ENCODE assay signal across 16 cellular contexts in genomic region chr21:17442174-17442573, GRCh38.
"Had no signal": no experiment of that assay in that cellular context is flagged by ENCODE, and none has a peak within 500 bp of the region (broad histone marks: within the 10 kb centered on the region; RNA-seq: fewer than 3 reads in every experiment).

No MANE protein-coding gene starts in this region.

- H3K27ac Mint-ChIP-seq: activated B cell treated with CpG ODN at 0.5 μM for 24 hours; activated CD4-positive, alpha-beta T cell treated with anti-CD3 and anti-CD28 coated beads, Interleukin-2, amount 10 ng/mL, durations not matched to agents 24 days and 14 days; activated CD8-positive, alpha-beta T cell treated with anti-CD3 and anti-CD28 coated beads, Interleukin-2, amount 10 ng/mL, durations not matched to agents 7 days and 5 days; activated naive CD4-positive, alpha-beta T cell treated with anti-CD3 and anti-CD28 coated beads, Interleukin-2, amount 50 U/mL, for 24 hours; naive thymus-derived CD4-positive, alpha-beta T cell had no signal

- H3K4me3 ChIP-seq: right atrium auricular region, thoracic aorta had no signal

- H3K27me3 ChIP-seq: right atrium auricular region had no signal

- H3K9me3 ChIP-seq: right atrium auricular region, thoracic aorta had no signal

- H3K4me3 Mint-ChIP-seq: activated B cell treated with CpG ODN at 0.5 μM for 24 hours; activated CD4-positive, alpha-beta T cell treated with anti-CD3 and anti-CD28 coated beads, Interleukin-2, amount 10 ng/mL, durations not matched to agents 24 days and 14 days; activated CD8-positive, alpha-beta T cell treated with anti-CD3 and anti-CD28 coated beads, Interleukin-2, amount 10 ng/mL, durations not matched to agents 7 days and 5 days; activated naive CD4-positive, alpha-beta T cell treated with anti-CD3 and anti-CD28 coated beads, Interleukin-2, amount 50 U/mL, for 24 hours; naive thymus-derived CD4-positive, alpha-beta T cell had no signal

- H3K27ac ChIP-seq: right atrium auricular region, thoracic aorta had no signal

- H3K36me3 ChIP-seq: right atrium auricular region, thoracic aorta had no signal

- DNase-seq: activated B cell treated with CpG ODN at 0.5 μM for 24 hours; activated CD4-positive, alpha-beta T cell treated with anti-CD3 and anti-CD28 coated beads, Interleukin-2, amount 10 ng/mL, durations not matched to agents 24 days and 14 days; activated CD8-positive, alpha-beta memory T cell treated with anti-CD3 and anti-CD28 coated beads, Interleukin-2, amount 50 U/mL, for 4 hours; activated CD8-positive, alpha-beta T cell treated with anti-CD3 and anti-CD28 coated beads, Interleukin-2, amount 10 ng/mL, durations not matched to agents 7 days and 5 days; activated effector memory CD4-positive, alpha-beta T cell treated with anti-CD3 and anti-CD28 coated beads, Interleukin-2, amount 50 U/mL, for 16 hours; activated T-cell treated with anti-CD3 and anti-CD28 coated beads, Interleukin-2, amount 50 U/mL, for 48 hours; effector memory CD4-positive, alpha-beta T cell; left cardiac atrium; naive thymus-derived CD4-positive, alpha-beta T cell; small intestine; stimulated activated CD4-positive, alpha-beta T cell treated with anti-CD3 and anti-CD28 coated beads, Interleukin-4, amount 100 ng/mL, for 4 hours; stimulated activated CD8-positive, alpha-beta memory T cell treated with anti-CD3 and anti-CD28 coated beads, Interleukin-4, amount 100 ng/mL, for 48 hours; stimulated activated naive CD8-positive, alpha-beta T cell treated with anti-CD3 and anti-CD28 coated beads, Interleukin-15, Interleukin-2, amounts not matched to agents 100 U/mL and 50 U/mL, for 24 hours had no signal

- H3K36me3 Mint-ChIP-seq: activated naive CD4-positive, alpha-beta T cell treated with anti-CD3 and anti-CD28 coated beads, Interleukin-2, amount 50 U/mL, for 24 hours; naive thymus-derived CD4-positive, alpha-beta T cell had no signal

- H3K9me3 Mint-ChIP-seq: activated B cell treated with CpG ODN at 0.5 μM for 24 hours; activated CD4-positive, alpha-beta T cell treated with anti-CD3 and anti-CD28 coated beads, Interleukin-2, amount 10 ng/mL, durations not matched to agents 24 days and 14 days; activated naive CD4-positive, alpha-beta T cell treated with anti-CD3 and anti-CD28 coated beads, Interleukin-2, amount 50 U/mL, for 24 hours; naive thymus-derived CD4-positive, alpha-beta T cell had no signal

- H3K4me1 Mint-ChIP-seq: activated B cell treated with CpG ODN at 0.5 μM for 24 hours; activated CD4-positive, alpha-beta T cell treated with anti-CD3 and anti-CD28 coated beads, Interleukin-2, amount 10 ng/mL, durations not matched to agents 24 days and 14 days; activated naive CD4-positive, alpha-beta T cell treated with anti-CD3 and anti-CD28 coated beads, Interleukin-2, amount 50 U/mL, for 24 hours; naive thymus-derived CD4-positive, alpha-beta T cell had no signal

- H3K4me1 ChIP-seq: right atrium auricular region had no signal
